6 cellular contexts compared by ENCODE assay signal in genomic region chr18:76808561-76808960, GRCh38.
"Had no signal": no experiment of that assay in that cellular context is flagged by ENCODE, and none has a peak within 500 bp of the region (broad histone marks: within the 10 kb centered on the region; RNA-seq: fewer than 3 reads in every experiment).

No MANE protein-coding gene starts in this region.

- H3K27ac ChIP-seq: HL-60 had no signal

- DNase-seq: GOT3, H7, HCEC 1CT, HFFc6, KBM-7 had no signal
